In the genomic region with DNA sequence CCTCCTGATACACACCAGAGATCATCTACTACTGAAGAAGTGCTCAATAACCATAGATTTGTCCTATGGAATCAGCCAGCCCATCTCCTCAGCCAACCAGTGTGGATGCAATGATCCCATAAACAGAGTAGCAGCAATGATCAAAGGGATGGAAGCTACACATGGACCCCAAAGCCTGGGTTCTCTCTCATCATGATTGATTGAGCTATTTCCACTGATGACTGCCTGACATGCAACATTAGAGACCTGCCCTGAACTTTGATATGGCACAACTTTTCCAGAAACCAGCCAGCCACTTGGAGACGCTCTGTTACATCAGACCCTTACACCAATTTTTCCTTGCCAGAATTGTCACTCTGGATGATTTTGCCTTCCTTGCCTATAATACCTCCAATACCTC, we compare ENCODE assay signal across 8 cellular contexts.
"Had no signal": no experiment of that assay in that cellular context is flagged by ENCODE, and none has a peak within 500 bp of the region (broad histone marks: within the 10 kb centered on the region; RNA-seq: fewer than 3 reads in every experiment).

No MANE protein-coding gene starts in this region.

- H3K4me3 ChIP-seq: K562 had no signal

- ATAC-seq: HepG2, K562 had no signal

- H3K36me3 Mint-ChIP-seq: IgD-negative memory B cell had no signal

- DNase-seq: IMR-90, KBM-7, KG1 had no signal

- H3K27ac ChIP-seq: HL-60 had no signal

- H3K27ac Mint-ChIP-seq: IgD-negative memory B cell had no signal

- H3K4me1 Mint-ChIP-seq: IgD-negative memory B cell had no signal

- FAIRE-seq: HepG2, HTR-8/SVneo, K562 had no signal

- H3K4me3 Mint-ChIP-seq: IgD-negative memory B cell had no signal
